1 cellular context compared by ENCODE assay signal in genomic region chr14:73428354-73428824, GRCh38.
TF ChIP-seq lines count a peak whose summit lies in the region.

No MANE protein-coding gene starts in this region.

TF ChIP-seq in HepG2, 621 proteins besides CTCF, POLR2A, EP300 and RAD21 (continued from another document and continues in another):
- TF ChIP-seq HOXA9 (CRISPR knock-in tag; IDR thresholded peaks at IDR 0.05; ENCODE audit: borderline replicate concordance) = no peak
- no peak for TF ChIP-seq ZMYM3 (CRISPR knock-in tag; IDR thresholded peaks at IDR 0.05)
- TF ChIP-seq ASH2L (IDR thresholded peaks at IDR 0.05; ENCODE audit: insufficient read length, low read depth, low read length) = peak; percentile 63
- TF ChIP-seq, protein P1, sequence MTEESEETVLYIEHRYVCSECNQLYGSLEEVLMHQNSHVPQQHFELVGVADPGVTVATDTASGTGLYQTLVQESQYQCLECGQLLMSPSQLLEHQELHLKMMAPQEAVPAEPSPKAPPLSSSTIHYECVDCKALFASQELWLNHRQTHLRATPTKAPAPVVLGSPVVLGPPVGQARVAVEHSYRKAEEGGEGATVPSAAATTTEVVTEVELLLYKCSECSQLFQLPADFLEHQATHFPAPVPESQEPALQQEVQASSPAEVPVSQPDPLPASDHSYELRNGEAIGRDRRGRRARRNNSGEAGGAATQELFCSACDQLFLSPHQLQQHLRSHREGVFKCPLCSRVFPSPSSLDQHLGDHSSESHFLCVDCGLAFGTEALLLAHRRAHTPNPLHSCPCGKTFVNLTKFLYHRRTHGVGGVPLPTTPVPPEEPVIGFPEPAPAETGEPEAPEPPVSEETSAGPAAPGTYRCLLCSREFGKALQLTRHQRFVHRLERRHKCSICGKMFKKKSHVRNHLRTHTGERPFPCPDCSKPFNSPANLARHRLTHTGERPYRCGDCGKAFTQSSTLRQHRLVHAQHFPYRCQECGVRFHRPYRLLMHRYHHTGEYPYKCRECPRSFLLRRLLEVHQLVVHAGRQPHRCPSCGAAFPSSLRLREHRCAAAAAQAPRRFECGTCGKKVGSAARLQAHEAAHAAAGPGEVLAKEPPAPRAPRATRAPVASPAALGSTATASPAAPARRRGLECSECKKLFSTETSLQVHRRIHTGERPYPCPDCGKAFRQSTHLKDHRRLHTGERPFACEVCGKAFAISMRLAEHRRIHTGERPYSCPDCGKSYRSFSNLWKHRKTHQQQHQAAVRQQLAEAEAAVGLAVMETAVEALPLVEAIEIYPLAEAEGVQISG (CRISPR knock-in tag; IDR thresholded peaks at IDR 0.05) = peak; percentile 49
- TF ChIP-seq PITX1 (CRISPR knock-in tag; IDR thresholded peaks at IDR 0.05) = 0 out of 2 replicates have a peak, but pooled peaks have one; percentile 30
- peak; percentile 49; the same call in 1 of the 2 replicates for TF ChIP-seq SAP130 (CRISPR knock-in tag; IDR thresholded peaks at IDR 0.05; ENCODE audit: low read depth)
- peak; percentile 78 for TF ChIP-seq HDAC2 (CRISPR knock-in tag; IDR thresholded peaks at IDR 0.05)
- no peak for TF ChIP-seq ISX (CRISPR knock-in tag; conservative IDR thresholded peaks at IDR 0.05)
- TF ChIP-seq, protein P2, sequence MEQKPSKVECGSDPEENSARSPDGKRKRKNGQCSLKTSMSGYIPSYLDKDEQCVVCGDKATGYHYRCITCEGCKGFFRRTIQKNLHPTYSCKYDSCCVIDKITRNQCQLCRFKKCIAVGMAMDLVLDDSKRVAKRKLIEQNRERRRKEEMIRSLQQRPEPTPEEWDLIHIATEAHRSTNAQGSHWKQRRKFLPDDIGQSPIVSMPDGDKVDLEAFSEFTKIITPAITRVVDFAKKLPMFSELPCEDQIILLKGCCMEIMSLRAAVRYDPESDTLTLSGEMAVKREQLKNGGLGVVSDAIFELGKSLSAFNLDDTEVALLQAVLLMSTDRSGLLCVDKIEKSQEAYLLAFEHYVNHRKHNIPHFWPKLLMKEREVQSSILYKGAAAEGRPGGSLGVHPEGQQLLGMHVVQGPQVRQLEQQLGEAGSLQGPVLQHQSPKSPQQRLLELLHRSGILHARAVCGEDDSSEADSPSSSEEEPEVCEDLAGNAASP (CRISPR knock-in tag; IDR thresholded peaks at IDR 0.05; ENCODE audit: borderline replicate concordance) = 0 out of 2 replicates have a peak, but pooled peaks have one; percentile 12
- TF ChIP-seq DRAP1 (CRISPR knock-in tag; IDR thresholded peaks at IDR 0.05) = 0 out of 2 replicates have a peak, but pooled peaks have one; percentile 27
- no peak for TF ChIP-seq E2F2 (CRISPR knock-in tag; IDR thresholded peaks at IDR 0.05; ENCODE audit: borderline replicate concordance)
- peak; percentile 83 for TF ChIP-seq RXRA (CRISPR knock-in tag; IDR thresholded peaks at IDR 0.05)
- no peak for TF ChIP-seq MTF2 (CRISPR knock-in tag; IDR thresholded peaks at IDR 0.05; ENCODE audit: borderline replicate concordance)
- TF ChIP-seq SMAD3 (CRISPR knock-in tag; IDR thresholded peaks at IDR 0.05) = 0 out of 2 replicates have a peak, but pooled peaks have one; percentile 41
- TF ChIP-seq BATF2 (CRISPR knock-in tag; IDR thresholded peaks at IDR 0.05) = no peak
- peak; percentile 92 for TF ChIP-seq RARA (CRISPR knock-in tag; IDR thresholded peaks at IDR 0.05)
- TF ChIP-seq ZNF839 (CRISPR knock-in tag; IDR thresholded peaks at IDR 0.05; ENCODE audit: borderline replicate concordance) = no peak
- 0 out of 2 replicates have a peak, but pooled peaks have one; percentile 20 for TF ChIP-seq ZBTB7B (CRISPR knock-in tag; IDR thresholded peaks at IDR 0.05)
- TF ChIP-seq GATAD2A (CRISPR knock-in tag; IDR thresholded peaks at IDR 0.05) = peak; percentile 61
- 0 out of 2 replicates have a peak, but pooled peaks have one; percentile 22 for TF ChIP-seq IKZF5 (CRISPR knock-in tag; IDR thresholded peaks at IDR 0.05)
- TF ChIP-seq ERF (CRISPR knock-in tag; IDR thresholded peaks at IDR 0.05) = 0 out of 2 replicates have a peak, but pooled peaks have one; percentile 41
- TF ChIP-seq, protein P3, sequence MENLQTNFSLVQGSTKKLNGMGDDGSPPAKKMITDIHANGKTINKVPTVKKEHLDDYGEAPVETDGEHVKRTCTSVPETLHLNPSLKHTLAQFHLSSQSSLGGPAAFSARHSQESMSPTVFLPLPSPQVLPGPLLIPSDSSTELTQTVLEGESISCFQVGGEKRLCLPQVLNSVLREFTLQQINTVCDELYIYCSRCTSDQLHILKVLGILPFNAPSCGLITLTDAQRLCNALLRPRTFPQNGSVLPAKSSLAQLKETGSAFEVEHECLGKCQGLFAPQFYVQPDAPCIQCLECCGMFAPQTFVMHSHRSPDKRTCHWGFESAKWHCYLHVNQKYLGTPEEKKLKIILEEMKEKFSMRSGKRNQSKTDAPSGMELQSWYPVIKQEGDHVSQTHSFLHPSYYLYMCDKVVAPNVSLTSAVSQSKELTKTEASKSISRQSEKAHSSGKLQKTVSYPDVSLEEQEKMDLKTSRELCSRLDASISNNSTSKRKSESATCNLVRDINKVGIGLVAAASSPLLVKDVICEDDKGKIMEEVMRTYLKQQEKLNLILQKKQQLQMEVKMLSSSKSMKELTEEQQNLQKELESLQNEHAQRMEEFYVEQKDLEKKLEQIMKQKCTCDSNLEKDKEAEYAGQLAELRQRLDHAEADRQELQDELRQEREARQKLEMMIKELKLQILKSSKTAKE (CRISPR knock-in tag; IDR thresholded peaks at IDR 0.05; ENCODE audit: borderline replicate concordance) = no peak
- no peak for TF ChIP-seq SP2 (CRISPR knock-in tag; IDR thresholded peaks at IDR 0.05)
- TF ChIP-seq, protein P4, sequence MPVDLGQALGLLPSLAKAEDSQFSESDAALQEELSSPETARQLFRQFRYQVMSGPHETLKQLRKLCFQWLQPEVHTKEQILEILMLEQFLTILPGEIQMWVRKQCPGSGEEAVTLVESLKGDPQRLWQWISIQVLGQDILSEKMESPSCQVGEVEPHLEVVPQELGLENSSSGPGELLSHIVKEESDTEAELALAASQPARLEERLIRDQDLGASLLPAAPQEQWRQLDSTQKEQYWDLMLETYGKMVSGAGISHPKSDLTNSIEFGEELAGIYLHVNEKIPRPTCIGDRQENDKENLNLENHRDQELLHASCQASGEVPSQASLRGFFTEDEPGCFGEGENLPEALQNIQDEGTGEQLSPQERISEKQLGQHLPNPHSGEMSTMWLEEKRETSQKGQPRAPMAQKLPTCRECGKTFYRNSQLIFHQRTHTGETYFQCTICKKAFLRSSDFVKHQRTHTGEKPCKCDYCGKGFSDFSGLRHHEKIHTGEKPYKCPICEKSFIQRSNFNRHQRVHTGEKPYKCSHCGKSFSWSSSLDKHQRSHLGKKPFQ (CRISPR knock-in tag; IDR thresholded peaks at IDR 0.05; ENCODE audit: insufficient replicate concordance) = peak; percentile 73
- 0 out of 2 replicates have a peak, but pooled peaks have one; percentile 44 for TF ChIP-seq ZNF331 (CRISPR knock-in tag; IDR thresholded peaks at IDR 0.05)
- no peak for TF ChIP-seq CHD4 (IDR thresholded peaks at IDR 0.05; ENCODE audit: borderline replicate concordance, low read length)
- TF ChIP-seq, protein P5, sequence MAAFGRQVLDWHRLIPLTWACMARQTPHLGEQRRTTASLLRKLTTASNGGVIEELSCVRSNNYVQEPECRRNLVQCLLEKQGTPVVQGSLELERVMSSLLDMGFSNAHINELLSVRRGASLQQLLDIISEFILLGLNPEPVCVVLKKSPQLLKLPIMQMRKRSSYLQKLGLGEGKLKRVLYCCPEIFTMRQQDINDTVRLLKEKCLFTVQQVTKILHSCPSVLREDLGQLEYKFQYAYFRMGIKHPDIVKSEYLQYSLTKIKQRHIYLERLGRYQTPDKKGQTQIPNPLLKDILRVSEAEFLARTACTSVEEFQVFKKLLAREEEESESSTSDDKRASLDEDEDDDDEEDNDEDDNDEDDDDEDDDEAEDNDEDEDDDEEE (CRISPR knock-in tag; IDR thresholded peaks at IDR 0.05) = no peak
- TF ChIP-seq, protein P6, sequence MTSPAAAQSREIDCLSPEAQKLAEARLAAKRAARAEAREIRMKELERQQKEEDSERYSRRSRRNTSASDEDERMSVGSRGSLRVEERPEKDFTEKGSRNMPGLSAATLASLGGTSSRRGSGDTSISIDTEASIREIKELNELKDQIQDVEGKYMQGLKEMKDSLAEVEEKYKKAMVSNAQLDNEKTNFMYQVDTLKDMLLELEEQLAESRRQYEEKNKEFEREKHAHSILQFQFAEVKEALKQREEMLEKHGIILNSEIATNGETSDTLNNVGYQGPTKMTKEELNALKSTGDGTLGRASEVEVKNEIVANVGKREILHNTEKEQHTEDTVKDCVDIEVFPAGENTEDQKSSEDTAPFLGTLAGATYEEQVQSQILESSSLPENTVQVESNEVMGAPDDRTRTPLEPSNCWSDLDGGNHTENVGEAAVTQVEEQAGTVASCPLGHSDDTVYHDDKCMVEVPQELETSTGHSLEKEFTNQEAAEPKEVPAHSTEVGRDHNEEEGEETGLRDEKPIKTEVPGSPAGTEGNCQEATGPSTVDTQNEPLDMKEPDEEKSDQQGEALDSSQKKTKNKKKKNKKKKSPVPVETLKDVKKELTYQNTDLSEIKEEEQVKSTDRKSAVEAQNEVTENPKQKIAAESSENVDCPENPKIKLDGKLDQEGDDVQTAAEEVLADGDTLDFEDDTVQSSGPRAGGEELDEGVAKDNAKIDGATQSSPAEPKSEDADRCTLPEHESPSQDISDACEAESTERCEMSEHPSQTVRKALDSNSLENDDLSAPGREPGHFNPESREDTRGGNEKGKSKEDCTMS (CRISPR knock-in tag; conservative IDR thresholded peaks at IDR 0.05) = no peak
- TF ChIP-seq JDP2 (CRISPR knock-in tag; IDR thresholded peaks at IDR 0.05; ENCODE audit: borderline replicate concordance) = no peak
- no peak for TF ChIP-seq SOX13 (IDR thresholded peaks at IDR 0.05)
- TF ChIP-seq SOX13 (CRISPR knock-in tag; conservative IDR thresholded peaks at IDR 0.05 in 1 of 2, IDR thresholded peaks at IDR 0.05 in 1 of 2) = peak in 1 of 2 experiments; percentile 46; a peak in 1 of 4 replicates
- TF ChIP-seq ATF2 (CRISPR knock-in tag; IDR thresholded peaks at IDR 0.05) = 0 out of 2 replicates have a peak, but pooled peaks have one; percentile 46
- peak; percentile 22; the same call in 1 of the 2 replicates for TF ChIP-seq ZNF609 (CRISPR knock-in tag; IDR thresholded peaks at IDR 0.05; ENCODE audit: borderline replicate concordance)
- peak; percentile 20; the same call in 1 of the 2 replicates for TF ChIP-seq PHF21A (CRISPR knock-in tag; IDR thresholded peaks at IDR 0.05)
- peak; percentile 63 for TF ChIP-seq BCL6 (CRISPR knock-in tag; IDR thresholded peaks at IDR 0.05)
